ENCODE assay signal across 9 cellular contexts in genomic region chr3:184362668-184363540, GRCh38. TPM values are rescaled to one million over a fixed set of nuclear protein-coding genes. Genes with fewer than 3 reads are reported as not detected.
DNase-seq lines count a peak whose midpoint lies in the region; ATAC-seq and TF ChIP-seq lines count a peak whose summit lies in the region.
"Had no signal": no experiment of that assay in that cellular context is flagged by ENCODE, and none has a peak within 500 bp of the region (broad histone marks: within the 10 kb centered on the region; RNA-seq: fewer than 3 reads in every experiment).

No MANE protein-coding gene starts in this region.

- peak in 1 of 3 donors; percentile 53 for TF ChIP-seq POLR2A in spleen (IDR thresholded peaks at IDR 0.05)

- DNase-seq in AG08395 (ENCODE audit: low spot score) (peak; percentile 98), NCI-H2196 treated with DMSO at 0.1 percent for 48 hours (lab: John Stamatoyannopoulos, UW; ENCODE audit: unreplicated experiment) (peak; percentile 100), cardiac fibroblast (ENCODE audit: low read depth in 2 of 2) (peak; percentile 98), immature natural killer cell (peak; percentile 96 to 97 (median 97)), spleen (peak; percentile 98)

- ATAC-seq in GM18873 (IDR thresholded peaks at IDR 0.05; ENCODE audit: low FRiP score, unreplicated experiment) (peak; percentile 90), HG03139 (IDR thresholded peaks at IDR 0.05; ENCODE audit: unreplicated experiment) (peak; percentile 74)

- H3K27me3 ChIP-seq in spleen (replicated peaks in 1 of 7), result no peaks in the 10 kb centered on the region

- WGBS in spleen, 5 donors, result 0 to 1% (median 1%) methylated on average over 52 to 67 of the region's 67 CpGs

- H3K4me3 ChIP-seq in WI38 (ENCODE audit: low read depth, low read length) (peak overlapping the region; percentile 67), cardiac fibroblast (replicated peaks in 1 of 2; ENCODE audit: low read depth in 2 of 2, low read length in 2 of 2) (peak overlapping the region; percentile 81 to 83), spleen (peak overlapping the region; percentile 82 to 98 (median 90))

- TF ChIP-seq CTCF in WI38 (IDR thresholded peaks at IDR 0.05; ENCODE audit: low read depth, low read length) (peak; percentile 34), cardiac fibroblast (IDR thresholded peaks at IDR 0.05; ENCODE audit: low read depth, low read length) (peak; percentile 68), spleen (IDR thresholded peaks at IDR 0.05 in 8 of 11, conservative IDR thresholded peaks at IDR 0.05 in 3 of 11) (peak; percentile 18 to 78 (median 64))

- H3K9me3 Mint-ChIP-seq in immature natural killer cell, result no peaks in the 10 kb centered on the region

- peak overlapping the region; percentile 93 to 98 (median 97) for H3K27ac ChIP-seq in spleen

- peaks cover 3 to 21% (median 8%) of the 10 kb centered on the region in 3 donors for H3K36me3 Mint-ChIP-seq in immature natural killer cell

- peaks cover 11 to 62% (median 31%) of the 10 kb centered on the region in 6 donors for H3K4me1 ChIP-seq in spleen

- peaks cover 30% of the 10 kb centered on the region in 2 donors for H3K4me1 Mint-ChIP-seq in immature natural killer cell

- peaks cover 8 to 14% (median 13%) of the 10 kb centered on the region in 3 donors for H3K27me3 Mint-ChIP-seq in immature natural killer cell (ENCODE audit: low read depth in 3 of 3)

- peak overlapping the region; percentile 97 to 99 (median 98) for H3K4me3 Mint-ChIP-seq in immature natural killer cell

- peak overlapping the region; percentile 93 to 97 (median 96) for H3K27ac Mint-ChIP-seq in immature natural killer cell

- peaks cover 0 to 36% (median 12%) of the 10 kb centered on the region in 6 donors for H3K36me3 ChIP-seq in spleen

- intact Hi-C loops in spleen (cut with DNase I; ENCODE audit: low total_unique reads), result no loop called here

- no peaks in the 10 kb centered on the region for H3K9me3 ChIP-seq in spleen

RNA-seq across cellular contexts. Expression of gene POLR2H, which starts 1.4 kb away (rescaled TPM):
- polyA plus RNA-seq in immature natural killer cell (10 to 100 TPM; 57.2 to 61.2 (median 59.5) TPM), spleen (100 to 1,000 TPM in 2 of 3 donors, 10 to 100 TPM in 1; 92.6 to 139 (median 114) TPM)
- 100 to 1,000 TPM in 1 of 7 donors, 10 to 100 TPM in 6; 42.5 to 109 (median 55.9) TPM for total RNA-seq in spleen

RNA-seq across cellular contexts. Expression of gene CLCN2, which starts 1.5 kb away (rescaled TPM):
- under 1 TPM in 2 of 3 donors, not detected in 1; 0.57 to 0.76 TPM for polyA plus RNA-seq in immature natural killer cell
- 1 to 10 TPM; 2.8 to 6.4 (median 3.8) TPM for total RNA-seq in spleen
- polyA plus RNA-seq in spleen, result 1 to 10 TPM; 1.6 to 4.2 (median 2.1) TPM

RNA-seq across cellular contexts. Expression of gene THPO, which starts 15.1 kb away (rescaled TPM):
- polyA plus RNA-seq in immature natural killer cell (not detected), spleen (under 1 TPM; 0.11 to 0.42 (median 0.17) TPM)
- 1 to 10 TPM in 2 of 7 donors, under 1 TPM in 4, not detected in 1; 0.23 to 1.8 (median 0.74) TPM for total RNA-seq in spleen
- total RNA-seq: activated CD8-positive, alpha-beta memory T cell treated with anti-CD3 and anti-CD28 coated beads for 36 hours had no signal

RNA-seq across cellular contexts. Expression of gene CHRD, which starts 16.9 kb away (rescaled TPM):
- polyA plus RNA-seq in immature natural killer cell (not detected), spleen (10 to 100 TPM in 1 of 3 donors, 1 to 10 TPM in 2; 5.2 to 19.6 (median 7.0) TPM)
- 10 to 100 TPM; 10.8 to 26.5 (median 16.1) TPM for total RNA-seq in spleen
- total RNA-seq: activated CD8-positive, alpha-beta memory T cell treated with anti-CD3 and anti-CD28 coated beads for 36 hours had no signal

RNA-seq across cellular contexts. Expression of gene FAM131A, which starts 25.5 kb away (rescaled TPM):
- 1 to 10 TPM; 2.4 to 3.0 (median 2.8) TPM for polyA plus RNA-seq in immature natural killer cell
- total RNA-seq in spleen, result 10 to 100 TPM; 12.9 to 24.6 (median 15.6) TPM
- polyA plus RNA-seq in spleen, result 10 to 100 TPM in 1 of 3 donors, 1 to 10 TPM in 2; 6.5 to 12.4 (median 6.8) TPM

Comparison
In these comparisons a context has a peak if more than half of its experiments do, and no peak if none do; other contexts are left out.
1. Peak in every context shown above with its lines: DNase-seq, ATAC-seq, H3K4me3 ChIP-seq and H3K27ac ChIP-seq.